Comparison of ENCODE assay signal across 21 cellular contexts in genomic region chr12:130977759-130978127, GRCh38. TPM values are rescaled to one million over a fixed set of nuclear protein-coding genes. Genes with fewer than 3 reads are reported as not detected.
DNase-seq lines count a peak whose midpoint lies in the region; ATAC-seq, FAIRE-seq and TF ChIP-seq lines count a peak whose summit lies in the region.
"Had no signal": no experiment of that assay in that cellular context is flagged by ENCODE, and none has a peak within 500 bp of the region (broad histone marks: within the 10 kb centered on the region; RNA-seq: fewer than 3 reads in every experiment).

No MANE protein-coding gene starts in this region.

- H4K20me1 ChIP-seq in HepG2 (ENCODE audit: insufficient read depth, low read length) = no peaks in the 10 kb centered on the region

- FAIRE-seq in HepG2 (lab: Jason Lieb, UNC) = no peak
- FAIRE-seq: GM12892 had no signal

- TF ChIP-seq CTCF in HepG2 (CRISPR knock-in tag; IDR thresholded peaks at IDR 0.05) = no peak
- no peak for TF ChIP-seq CTCF in right lobe of liver (IDR thresholded peaks at IDR 0.05)
- TF ChIP-seq CTCF in HEK293 (tag by site-specific recombination; IDR thresholded peaks at IDR 0.05) = no peak
- no peak for TF ChIP-seq CTCF in upper lobe of right lung (IDR thresholded peaks at IDR 0.05)
- TF ChIP-seq CTCF in gastroesophageal sphincter (IDR thresholded peaks at IDR 0.05) = no peak
- no peak for TF ChIP-seq CTCF in esophagus muscularis mucosa (IDR thresholded peaks at IDR 0.05)

- intact Hi-C loops in HepG2 (cut with micrococcal nuclease; ENCODE audit: unreplicated experiment) (no loop called here), right lobe of liver (cut with DNase I) (no loop called here), upper lobe of right lung (cut with DNase I) (no loop called here), esophagus muscularis mucosa (cut with DNase I) (no loop called here)

- peak overlapping the region; percentile 42 for H3K56ac ChIP-seq in mesendoderm (ENCODE audit: low read length)

- H3K27me3 Mint-ChIP-seq in T-helper 2 cell treated with Interferon-gamma antibody and Interleukin-4, amounts not matched to agents 5 μg/mL and 100 μg/mL, for 36 hours (ENCODE audit: low read depth) = peaks cover 7% of the 10 kb centered on the region

- no peak overlapping the region for H3K27ac Mint-ChIP-seq in T-helper 2 cell treated with Interferon-gamma antibody and Interleukin-4, amounts not matched to agents 5 μg/mL and 100 μg/mL, for 36 hours

- no peaks in the 10 kb centered on the region for H3K4me1 Mint-ChIP-seq in T-helper 2 cell treated with Interferon-gamma antibody and Interleukin-4, amounts not matched to agents 5 μg/mL and 100 μg/mL, for 36 hours (ENCODE audit: low read depth)

- H3K4me3 ChIP-seq in HepG2 (replicated peaks in 1 of 3; ENCODE audit: insufficient read depth in 1 of 3, low read depth in 2 of 3, low read length in 3 of 3) = no peak overlapping the region
- H3K4me3 ChIP-seq in right lobe of liver = no peak overlapping the region
- H3K4me3 ChIP-seq in HEK293 (ENCODE audit: low read depth, low read length) = no peak overlapping the region
- no peak overlapping the region for H3K4me3 ChIP-seq in mesendoderm (ENCODE audit: low read length)
- H3K4me3 ChIP-seq in upper lobe of right lung = no peak overlapping the region
- no peak overlapping the region for H3K4me3 ChIP-seq in gastroesophageal sphincter
- H3K4me3 ChIP-seq in esophagus muscularis mucosa = no peak overlapping the region
- H3K4me3 ChIP-seq: A549, SJSA1 had no signal

- H3K27me3 ChIP-seq in HepG2 (ENCODE audit: control insufficient read depth in 1 of 2, insufficient read depth in 2 of 2, low read length in 2 of 2) (no peaks in the 10 kb centered on the region), right lobe of liver (no peaks in the 10 kb centered on the region), mesendoderm (ENCODE audit: insufficient read depth, low read length, poor library complexity) (no peaks in the 10 kb centered on the region), upper lobe of right lung (no peaks in the 10 kb centered on the region), gastroesophageal sphincter (no peaks in the 10 kb centered on the region), esophagus muscularis mucosa (no peaks in the 10 kb centered on the region)
- H3K27me3 ChIP-seq: SJSA1 had no signal

- 91% methylated on average over 4 of the region's 10 CpGs for WGBS in HepG2 (ENCODE audit: low lambda C conversion rate)
- 87% methylated on average over 6 of the region's 10 CpGs for WGBS in right lobe of liver (ENCODE audit: insufficient coverage, low coverage, low lambda C conversion rate, missing lambda C conversion rate)
- no CpG with 5 or more reads among the region's 10 CpGs for WGBS in mesendoderm (ENCODE audit: extremely low coverage, insufficient coverage, low lambda C conversion rate)
- WGBS in gastroesophageal sphincter (ENCODE audit: low coverage in 1 of 2), 2 donors = 84% methylated on average over 2 of the region's 10 CpGs; no CpG with 5 or more reads in 1 of the 2 donors
- WGBS in esophagus muscularis mucosa = 81% methylated on average over 9 of the region's 10 CpGs

- H3K4ac ChIP-seq in mesendoderm (ENCODE audit: low read depth, low read length) = no peak overlapping the region

- TF ChIP-seq EP300 in HepG2 (IDR thresholded peaks at IDR 0.05; ENCODE audit: low read depth in 2 of 2, low read length in 2 of 2) = no peak
- TF ChIP-seq EP300 in HepG2 (CRISPR knock-in tag; IDR thresholded peaks at IDR 0.05; ENCODE audit: borderline replicate concordance) = no peak
- TF ChIP-seq EP300 in gastroesophageal sphincter (IDR thresholded peaks at IDR 0.05) = no peak
- no peak for TF ChIP-seq EP300 in esophagus muscularis mucosa (IDR thresholded peaks at IDR 0.05)

- no peak for ATAC-seq in HepG2
- no peak for ATAC-seq in right lobe of liver
- no peak for ATAC-seq in upper lobe of right lung
- no peak for ATAC-seq in gastroesophageal sphincter
- ATAC-seq: A549, PC-3 had no signal

- CTCF ChIA-PET in HepG2 (lab: Yijun Ruan, JAX; ENCODE audit: low intra/inter-chr PET ratio, low total read pairs) (no interaction called here), HEK293 (lab: Yijun Ruan, JAX) (interaction anchor here (0.6 kb wide), 1 partner anchor 53 kb away, joined by 3 read pairs; no protein-coding TSS in a partner anchor)

- no peak overlapping the region for H3K4me2 ChIP-seq in HepG2 (ENCODE audit: low read depth, low read length)
- no peak overlapping the region for H3K4me2 ChIP-seq in mesendoderm (ENCODE audit: low read length)
- H3K4me2 ChIP-seq: A549, KMS-11 had no signal

- no peak overlapping the region for H3K4me3 Mint-ChIP-seq in T-helper 2 cell treated with Interferon-gamma antibody and Interleukin-4, amounts not matched to agents 5 μg/mL and 100 μg/mL, for 36 hours

- H3K36me3 ChIP-seq in HepG2 (replicated peaks in 1 of 2; ENCODE audit: control insufficient read depth in 1 of 2, insufficient read depth in 2 of 2, low read length in 2 of 2) (no peaks in the 10 kb centered on the region; a peak in 1 of 5 replicates), right lobe of liver (no peaks in the 10 kb centered on the region), HEK293 (ENCODE audit: control insufficient read depth in 2 of 2, insufficient read depth in 1 of 2, low read length in 2 of 2) (no peaks in the 10 kb centered on the region), mesendoderm (ENCODE audit: control insufficient read depth, insufficient read depth, low read length) (no peaks in the 10 kb centered on the region), upper lobe of right lung (peaks cover 29% of the 10 kb centered on the region), gastroesophageal sphincter (peaks cover 0 to 21% of the 10 kb centered on the region in 2 donors), esophagus muscularis mucosa (peaks cover 4 to 38% (median 18%) of the 10 kb centered on the region in 4 donors)
- H3K36me3 ChIP-seq: SJSA1 had no signal

- in situ Hi-C loops in HepG2 (cut with HindIII; ENCODE audit: extremely low pct_ligation_motif_present, low pct_unique_long_range_greater_than_20kb) = no loop called here

- H3K27ac ChIP-seq in HepG2 (ENCODE audit: extremely low read length, insufficient read depth, low read length) = no peak overlapping the region
- no peak overlapping the region for H3K27ac ChIP-seq in right lobe of liver
- H3K27ac ChIP-seq in HEK293 (ENCODE audit: extremely low read depth, low read depth, low read length) = no peak overlapping the region
- H3K27ac ChIP-seq in mesendoderm (ENCODE audit: low read depth, low read length) = no peak overlapping the region
- H3K27ac ChIP-seq in upper lobe of right lung = no peak overlapping the region
- H3K27ac ChIP-seq in gastroesophageal sphincter = peak overlapping the region in 1 of 4 donors; percentile 21
- no peak overlapping the region for H3K27ac ChIP-seq in esophagus muscularis mucosa (replicated peaks in 1 of 4)
- H3K27ac ChIP-seq: A549, KMS-11, SJSA1 had no signal

- H2BK5ac ChIP-seq in mesendoderm (ENCODE audit: low read length) = no peak overlapping the region

- no peak overlapping the region for H2AK5ac ChIP-seq in mesendoderm (ENCODE audit: low read length)

- H3K79me2 ChIP-seq in HepG2 (ENCODE audit: insufficient read depth, low read length) (no peaks in the 10 kb centered on the region), mesendoderm (ENCODE audit: control insufficient read depth, insufficient read depth, low read length) (no peaks in the 10 kb centered on the region)

- no peak for TF ChIP-seq RAD21 in HepG2 (CRISPR knock-in tag; IDR thresholded peaks at IDR 0.05)

- H3K9me3 Mint-ChIP-seq in T-helper 2 cell treated with Interferon-gamma antibody and Interleukin-4, amounts not matched to agents 5 μg/mL and 100 μg/mL, for 36 hours = no peaks in the 10 kb centered on the region

- DNase-seq in HepG2 (ENCODE audit: low spot score) (no peak), right lobe of liver (no peak), mesendoderm (no peak), upper lobe of right lung (peak; percentile 53), esophagus muscularis mucosa (ENCODE audit: extremely low spot score) (no peak)
- DNase-seq in T-helper 2 cell treated with Interferon-gamma antibody and Interleukin-4, amounts not matched to agents 5 μg/mL and 100 μg/mL, for 36 hours (ENCODE audit: low spot score) = no peak
- DNase-seq: Calu3, DMS79 treated with DMSO at 0.1 percent for 48 hours, IMR-90, MM.1S, NCI-H2029, NCI-H446, NCI-H524 treated with DMSO at 0.1 percent for 48 hours, NCI-H774, PC-3 had no signal

- no peaks in the 10 kb centered on the region for H3K36me3 Mint-ChIP-seq in T-helper 2 cell treated with Interferon-gamma antibody and Interleukin-4, amounts not matched to agents 5 μg/mL and 100 μg/mL, for 36 hours (ENCODE audit: low read depth)

- H4K5ac ChIP-seq in mesendoderm (ENCODE audit: low read length) = no peak overlapping the region

- H2BK15ac ChIP-seq in mesendoderm (replicated peaks; ENCODE audit: low read depth) = no peak overlapping the region

- no peak overlapping the region for H3K23ac ChIP-seq in mesendoderm (ENCODE audit: low read length)

- no peak overlapping the region for H2BK120ac ChIP-seq in mesendoderm (ENCODE audit: low read depth, low read length)

- H2AFZ ChIP-seq in HepG2 (ENCODE audit: low read length) = no peak overlapping the region

- H4K8ac ChIP-seq in mesendoderm (ENCODE audit: low read depth, low read length) = no peak overlapping the region

- peaks cover 49% of the 10 kb centered on the region for H3K4me1 ChIP-seq in HepG2 (ENCODE audit: insufficient read depth, low read length)
- peaks cover 0 to 1% (median 0%) of the 10 kb centered on the region in 4 donors for H3K4me1 ChIP-seq in right lobe of liver
- H3K4me1 ChIP-seq in HEK293 (ENCODE audit: control insufficient read depth, insufficient read depth, low read length) = peaks cover 5% of the 10 kb centered on the region; the same call in 1 of the 2 replicates
- H3K4me1 ChIP-seq in mesendoderm (ENCODE audit: control insufficient read depth, low read depth, low read length) = no peaks in the 10 kb centered on the region
- H3K4me1 ChIP-seq in upper lobe of right lung = peaks cover 7% of the 10 kb centered on the region
- peaks cover 0 to 40% (median 0%) of the 10 kb centered on the region in 3 donors for H3K4me1 ChIP-seq in gastroesophageal sphincter
- peaks cover 9 to 34% (median 29%) of the 10 kb centered on the region in 4 donors for H3K4me1 ChIP-seq in esophagus muscularis mucosa
- H3K4me1 ChIP-seq: A549, SJSA1 had no signal

- no peaks in the 10 kb centered on the region for H3K9me3 ChIP-seq in HepG2 (ENCODE audit: low read length)
- H3K9me3 ChIP-seq in right lobe of liver = no peaks in the 10 kb centered on the region
- H3K9me3 ChIP-seq in HEK293 (ENCODE audit: control insufficient read depth, insufficient read depth, low read depth, low read length) = no peaks in the 10 kb centered on the region
- no peaks in the 10 kb centered on the region for H3K9me3 ChIP-seq in upper lobe of right lung
- H3K9me3 ChIP-seq in gastroesophageal sphincter = no peaks in the 10 kb centered on the region
- H3K9me3 ChIP-seq in esophagus muscularis mucosa = no peaks in the 10 kb centered on the region
- H3K9me3 ChIP-seq: A549, SJSA1 had no signal

- POLR2A ChIA-PET in HepG2 (lab: Yijun Ruan, JAX) (no interaction called here), HEK293 (lab: Yijun Ruan, JAX) (no interaction called here)

- no peaks in the 10 kb centered on the region for H3K79me1 ChIP-seq in mesendoderm (ENCODE audit: low read length)

- no TSS peak for BruUV-seq in HepG2 (replicated peaks; lab: Mats Ljungman, UMichigan)

- no peak overlapping the region for H3K18ac ChIP-seq in mesendoderm (ENCODE audit: low read length)

- TF ChIP-seq POLR2A in HepG2 (IDR thresholded peaks at IDR 0.05; ENCODE audit: insufficient read depth in 1 of 2, low read depth in 2 of 2, low read length in 2 of 2) (no peak), right lobe of liver (IDR thresholded peaks at IDR 0.05) (no peak), gastroesophageal sphincter (IDR thresholded peaks at IDR 0.05) (no peak), esophagus muscularis mucosa (IDR thresholded peaks at IDR 0.05; ENCODE audit: low read depth) (no peak)

- H3K9ac ChIP-seq in HepG2 (ENCODE audit: insufficient read depth, low read depth, low read length) (no peak overlapping the region), mesendoderm (ENCODE audit: low read length) (no peak overlapping the region)
- H3K9ac ChIP-seq: KMS-11 had no signal

RNA-seq across cellular contexts. Expression of gene ADGRD1, which starts 24.0 kb away (rescaled TPM):
- total RNA-seq in HepG2 (2016; rRNA removed; fragmentation: Illumina TruSeq; extraction: Trizol) = 0.34 and 0.46 TPM in 2 replicates
- total RNA-seq in HepG2 (2016; cell fraction: cytosol; rRNA removed; fragmentation: Illumina TruSeq; extraction: Trizol; ENCODE audit: low read depth) = 0.26 and 0.30 TPM in 2 replicates
- total RNA-seq in HepG2 (2016; cell fraction: insoluble cytoplasmic fraction; rRNA removed; fragmentation: Illumina TruSeq; extraction: Trizol) = 0.27 and 0.35 TPM in 2 replicates
- 0.28 and 0.38 TPM in 2 replicates for total RNA-seq in HepG2 (2016; cell fraction: membrane; rRNA removed; fragmentation: Illumina TruSeq; extraction: Trizol)
- 0.47 and 0.62 TPM in 2 replicates for total RNA-seq in HepG2 (2016; cell fraction: nucleus; rRNA removed; fragmentation: Illumina TruSeq; extraction: Trizol)
- polyA plus RNA-seq in HepG2 (2011; rRNA removed) = 12.4 and 25.0 TPM in 2 replicates
- 6.9 and 10.2 TPM in 2 replicates for polyA plus RNA-seq in HepG2 (2011; cell fraction: cytosol; rRNA removed)
- 71.2 and 100 TPM in 2 replicates for polyA plus RNA-seq in HepG2 (2011; cell fraction: nucleus; rRNA removed)
- polyA plus RNA-seq in HepG2 (2012) = 32.9 and 44.4 TPM in 2 replicates
- 0.14 TPM in 1 of 2 replicates, not detected in the other for polyA plus RNA-seq in HepG2 (2016; cell fraction: cytosol; fragmentation: Illumina TruSeq; extraction: Trizol; ENCODE audit: low read depth)
- polyA plus RNA-seq in HepG2 (2016; cell fraction: insoluble cytoplasmic fraction; fragmentation: Illumina TruSeq; extraction: Trizol; ENCODE audit: low read depth) = 0.26 and 0.38 TPM in 2 replicates
- 0.05 TPM in 1 of 2 replicates, not detected in the other for polyA plus RNA-seq in HepG2 (2016; cell fraction: membrane; fragmentation: Illumina TruSeq; extraction: Trizol; ENCODE audit: low read depth)
- 0.79 and 1.0 TPM in 2 replicates for polyA plus RNA-seq in HepG2 (2016; cell fraction: nucleus; fragmentation: Illumina TruSeq; extraction: Trizol; ENCODE audit: insufficient read depth, low read depth)
- 2.3 and 27.8 TPM in 2 replicates for polyA minus RNA-seq in HepG2 (2011; rRNA and poly(A)+ RNA removed; ENCODE audit: low replicate concordance)
- polyA minus RNA-seq in HepG2 (2011; cell fraction: cytosol; rRNA and poly(A)+ RNA removed) = 3.3 and 10.6 TPM in 2 replicates
- polyA minus RNA-seq in HepG2 (2011; cell fraction: nucleus; rRNA and poly(A)+ RNA removed) = 26.3 and 39.8 TPM in 2 replicates
- total RNA-seq in right lobe of liver = 10 to 100 TPM in 4 of 6 experiments, 1 to 10 TPM in 2; 4.7 to 17.0 (median 10.9) TPM
- 0.48 TPM for polyA plus RNA-seq in mesendoderm (2013, experiment 1 of 2)
- 0.87 TPM for polyA plus RNA-seq in mesendoderm (2013, experiment 2 of 2)
- total RNA-seq in upper lobe of right lung = 113 TPM
- 10 to 100 TPM; 19.1 to 43.4 (median 31.3) TPM for total RNA-seq in gastroesophageal sphincter
- total RNA-seq in esophagus muscularis mucosa = 10 to 100 TPM; 28.2 to 52.4 (median 41.8) TPM
- total RNA-seq: Calu3, IMR-90 had no signal
- polyA plus RNA-seq: IMR-90 had no signal

Comparison
In these comparisons a context has a peak if more than half of its experiments do, and no peak if none do; other contexts are left out.
1. Of the 63 proteins assayed by ChIP-seq in both HepG2 and HEK293: peak only in HepG2: ZNF629; only in HEK293: none; in both: ZNF768; in neither: 61.